Comparison of ENCODE assay signal across 1 cellular context in the genomic region with DNA sequence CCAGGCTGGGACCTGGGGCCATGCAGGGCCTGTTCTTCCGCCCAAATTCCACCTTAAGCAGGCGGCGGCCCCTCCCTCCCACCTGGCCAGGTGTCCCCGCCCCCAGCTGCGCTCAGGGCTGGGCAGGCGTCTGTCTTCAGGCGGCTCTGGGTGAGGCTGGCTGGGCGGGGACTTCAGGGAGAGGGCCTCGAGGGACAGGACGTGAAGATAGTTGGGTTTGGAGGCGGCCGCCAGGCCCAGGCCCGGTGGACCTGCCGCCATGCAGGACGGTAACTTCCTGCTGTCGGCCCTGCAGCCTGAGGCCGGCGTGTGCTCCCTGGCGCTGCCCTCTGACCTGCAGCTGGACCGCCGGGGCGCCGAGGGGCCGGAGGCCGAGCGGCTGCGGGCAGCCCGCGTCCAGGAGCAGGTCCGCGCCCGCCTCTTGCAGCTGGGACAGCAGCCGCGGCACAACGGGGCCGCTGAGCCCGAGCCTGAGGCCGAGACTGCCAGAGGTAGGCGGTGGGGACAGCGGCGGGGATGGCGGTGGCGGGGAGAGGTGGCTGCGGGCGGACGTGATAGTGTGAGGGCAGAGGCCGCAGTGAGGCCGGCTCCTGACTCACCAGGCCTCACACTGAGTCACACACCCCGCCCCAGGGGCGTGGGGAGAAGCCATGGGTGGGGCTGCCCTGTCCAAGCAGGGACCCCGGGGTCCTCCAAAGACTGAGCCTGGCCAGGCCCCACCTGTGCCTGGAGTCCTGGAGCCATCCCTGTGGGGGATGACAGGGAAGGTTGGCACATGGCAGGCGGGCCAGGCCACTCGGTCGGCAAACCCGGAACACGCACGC.
TF ChIP-seq lines count a peak whose summit lies in the region.

A gene with protein sequence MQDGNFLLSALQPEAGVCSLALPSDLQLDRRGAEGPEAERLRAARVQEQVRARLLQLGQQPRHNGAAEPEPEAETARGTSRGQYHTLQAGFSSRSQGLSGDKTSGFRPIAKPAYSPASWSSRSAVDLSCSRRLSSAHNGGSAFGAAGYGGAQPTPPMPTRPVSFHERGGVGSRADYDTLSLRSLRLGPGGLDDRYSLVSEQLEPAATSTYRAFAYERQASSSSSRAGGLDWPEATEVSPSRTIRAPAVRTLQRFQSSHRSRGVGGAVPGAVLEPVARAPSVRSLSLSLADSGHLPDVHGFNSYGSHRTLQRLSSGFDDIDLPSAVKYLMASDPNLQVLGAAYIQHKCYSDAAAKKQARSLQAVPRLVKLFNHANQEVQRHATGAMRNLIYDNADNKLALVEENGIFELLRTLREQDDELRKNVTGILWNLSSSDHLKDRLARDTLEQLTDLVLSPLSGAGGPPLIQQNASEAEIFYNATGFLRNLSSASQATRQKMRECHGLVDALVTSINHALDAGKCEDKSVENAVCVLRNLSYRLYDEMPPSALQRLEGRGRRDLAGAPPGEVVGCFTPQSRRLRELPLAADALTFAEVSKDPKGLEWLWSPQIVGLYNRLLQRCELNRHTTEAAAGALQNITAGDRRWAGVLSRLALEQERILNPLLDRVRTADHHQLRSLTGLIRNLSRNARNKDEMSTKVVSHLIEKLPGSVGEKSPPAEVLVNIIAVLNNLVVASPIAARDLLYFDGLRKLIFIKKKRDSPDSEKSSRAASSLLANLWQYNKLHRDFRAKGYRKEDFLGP (plus strand): TSS at position 176 of the 824 bp plus-strand sequence. CDS start 84 bp downstream, at position 260.

TF ChIP-seq in HepG2, 621 proteins besides CTCF, POLR2A, EP300 and RAD21 (continued from another document):
- TF ChIP-seq, protein P1, sequence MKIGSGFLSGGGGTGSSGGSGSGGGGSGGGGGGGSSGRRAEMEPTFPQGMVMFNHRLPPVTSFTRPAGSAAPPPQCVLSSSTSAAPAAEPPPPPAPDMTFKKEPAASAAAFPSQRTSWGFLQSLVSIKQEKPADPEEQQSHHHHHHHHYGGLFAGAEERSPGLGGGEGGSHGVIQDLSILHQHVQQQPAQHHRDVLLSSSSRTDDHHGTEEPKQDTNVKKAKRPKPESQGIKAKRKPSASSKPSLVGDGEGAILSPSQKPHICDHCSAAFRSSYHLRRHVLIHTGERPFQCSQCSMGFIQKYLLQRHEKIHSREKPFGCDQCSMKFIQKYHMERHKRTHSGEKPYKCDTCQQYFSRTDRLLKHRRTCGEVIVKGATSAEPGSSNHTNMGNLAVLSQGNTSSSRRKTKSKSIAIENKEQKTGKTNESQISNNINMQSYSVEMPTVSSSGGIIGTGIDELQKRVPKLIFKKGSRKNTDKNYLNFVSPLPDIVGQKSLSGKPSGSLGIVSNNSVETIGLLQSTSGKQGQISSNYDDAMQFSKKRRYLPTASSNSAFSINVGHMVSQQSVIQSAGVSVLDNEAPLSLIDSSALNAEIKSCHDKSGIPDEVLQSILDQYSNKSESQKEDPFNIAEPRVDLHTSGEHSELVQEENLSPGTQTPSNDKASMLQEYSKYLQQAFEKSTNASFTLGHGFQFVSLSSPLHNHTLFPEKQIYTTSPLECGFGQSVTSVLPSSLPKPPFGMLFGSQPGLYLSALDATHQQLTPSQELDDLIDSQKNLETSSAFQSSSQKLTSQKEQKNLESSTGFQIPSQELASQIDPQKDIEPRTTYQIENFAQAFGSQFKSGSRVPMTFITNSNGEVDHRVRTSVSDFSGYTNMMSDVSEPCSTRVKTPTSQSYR (CRISPR knock-in tag; IDR thresholded peaks at IDR 0.05; ENCODE audit: borderline replicate concordance), result no peak
- TF ChIP-seq MTA1 (CRISPR knock-in tag; IDR thresholded peaks at IDR 0.05; ENCODE audit: borderline replicate concordance) (no peak; the same call in 1 of the 2 replicates), KLF16 (CRISPR knock-in tag; IDR thresholded peaks at IDR 0.05) (no peak), ZFP1 (CRISPR knock-in tag; IDR thresholded peaks at IDR 0.05) (no peak), SYNCRIP (IDR thresholded peaks at IDR 0.05; ENCODE audit: insufficient read depth, low read depth, low read length) (no peak), ZEB1 (IDR thresholded peaks at IDR 0.05; ENCODE audit: insufficient replicate concordance, low read depth) (peak; percentile 99), RBM22 (optimal IDR thresholded peaks at IDR 0.05; ENCODE audit: low read length) (no peak), ZKSCAN5 (CRISPR knock-in tag; IDR thresholded peaks at IDR 0.05) (no peak), ZNF547 (CRISPR knock-in tag; IDR thresholded peaks at IDR 0.05) (peak; percentile 35; the same call in 1 of the 2 replicates), KLF6 (CRISPR knock-in tag; IDR thresholded peaks at IDR 0.05) (no peak), ZFP90 (CRISPR knock-in tag; IDR thresholded peaks at IDR 0.05; ENCODE audit: borderline replicate concordance) (no peak), PLRG1 (conservative IDR thresholded peaks at IDR 0.05) (no peak)
- TF ChIP-seq, protein P2, sequence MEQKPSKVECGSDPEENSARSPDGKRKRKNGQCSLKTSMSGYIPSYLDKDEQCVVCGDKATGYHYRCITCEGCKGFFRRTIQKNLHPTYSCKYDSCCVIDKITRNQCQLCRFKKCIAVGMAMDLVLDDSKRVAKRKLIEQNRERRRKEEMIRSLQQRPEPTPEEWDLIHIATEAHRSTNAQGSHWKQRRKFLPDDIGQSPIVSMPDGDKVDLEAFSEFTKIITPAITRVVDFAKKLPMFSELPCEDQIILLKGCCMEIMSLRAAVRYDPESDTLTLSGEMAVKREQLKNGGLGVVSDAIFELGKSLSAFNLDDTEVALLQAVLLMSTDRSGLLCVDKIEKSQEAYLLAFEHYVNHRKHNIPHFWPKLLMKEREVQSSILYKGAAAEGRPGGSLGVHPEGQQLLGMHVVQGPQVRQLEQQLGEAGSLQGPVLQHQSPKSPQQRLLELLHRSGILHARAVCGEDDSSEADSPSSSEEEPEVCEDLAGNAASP (CRISPR knock-in tag; IDR thresholded peaks at IDR 0.05; ENCODE audit: borderline replicate concordance), result 0 out of 2 replicates have a peak, but pooled peaks have one; percentile 16
- TF ChIP-seq, protein P3, sequence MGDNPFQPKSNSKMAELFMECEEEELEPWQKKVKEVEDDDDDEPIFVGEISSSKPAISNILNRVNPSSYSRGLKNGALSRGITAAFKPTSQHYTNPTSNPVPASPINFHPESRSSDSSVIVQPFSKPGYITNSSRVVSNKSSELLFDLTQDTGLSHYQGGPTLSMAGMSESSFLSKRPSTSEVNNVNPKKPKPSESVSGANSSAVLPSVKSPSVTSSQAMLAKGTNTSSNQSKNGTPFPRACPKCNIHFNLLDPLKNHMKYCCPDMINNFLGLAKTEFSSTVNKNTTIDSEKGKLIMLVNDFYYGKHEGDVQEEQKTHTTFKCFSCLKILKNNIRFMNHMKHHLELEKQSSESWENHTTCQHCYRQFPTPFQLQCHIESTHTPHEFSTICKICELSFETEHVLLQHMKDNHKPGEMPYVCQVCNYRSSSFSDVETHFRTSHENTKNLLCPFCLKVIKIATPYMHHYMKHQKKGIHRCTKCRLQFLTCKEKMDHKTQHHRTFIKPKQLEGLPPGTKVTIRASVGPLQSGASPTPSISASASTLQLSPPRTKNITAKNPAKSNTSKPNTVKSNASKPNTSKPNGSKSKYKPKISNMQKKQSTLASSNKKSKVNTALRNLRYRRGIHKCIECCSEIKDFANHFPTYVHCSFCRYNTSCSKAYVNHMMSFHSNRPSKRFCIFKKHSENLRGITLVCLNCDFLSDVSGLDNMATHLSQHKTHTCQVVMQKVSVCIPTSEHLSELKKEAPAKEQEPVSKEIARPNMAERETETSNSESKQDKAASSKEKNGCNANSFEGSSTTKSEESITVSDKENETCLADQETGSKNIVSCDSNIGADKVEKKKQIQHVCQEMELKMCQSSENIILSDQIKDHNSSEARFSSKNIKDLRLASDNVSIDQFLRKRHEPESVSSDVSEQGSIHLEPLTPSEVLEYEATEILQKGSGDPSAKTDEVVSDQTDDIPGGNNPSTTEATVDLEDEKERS (CRISPR knock-in tag; IDR thresholded peaks at IDR 0.05), result no peak
